ENCODE assay signal across 10 cellular contexts in genomic region chr18:77004555-77005380, GRCh38.
A peak's percentile ranks its signal among the peaks of the same experiment; 100 is the strongest.
DNase-seq lines count a peak whose midpoint lies in the region; FAIRE-seq and TF ChIP-seq lines count a peak whose summit lies in the region.
"Had no signal": no experiment of that assay in that cellular context is flagged by ENCODE, and none has a peak within 500 bp of the region (broad histone marks: within the 10 kb centered on the region; RNA-seq: fewer than 3 reads in every experiment).

No MANE protein-coding gene starts in this region.

- TF ChIP-seq CTCF in OCI-LY3 (IDR thresholded peaks at IDR 0.05; ENCODE audit: low read depth, low read length) (no peak), dorsolateral prefrontal cortex (IDR thresholded peaks at IDR 0.05 in 54 of 56, conservative IDR thresholded peaks at IDR 0.05 in 2 of 56; ENCODE audit: low read depth in 1 of 56, partially characterized antibody in 56 of 56) (no peak), stomach (IDR thresholded peaks at IDR 0.05) (no peak), D721Med (IDR thresholded peaks at IDR 0.05; ENCODE audit: insufficient read depth, missing control alignments) (no peak)

- peak overlapping the region; percentile 37 for H3K27ac Mint-ChIP-seq in activated CD4-positive, alpha-beta T cell treated with anti-CD3 and anti-CD28 coated beads, Interleukin-2, amount 10 ng/mL, durations not matched to agents 24 days and 14 days

- no peak for FAIRE-seq in D721Med (lab: Jason Lieb, UNC)
- FAIRE-seq: A549 had no signal

- 0 out of 2 replicates have a peak overlapping the region, but pooled peaks have one; percentile 18 for H3K9ac ChIP-seq in OCI-LY3 (ENCODE audit: low read length)

- H3K79me2 ChIP-seq in OCI-LY3 (ENCODE audit: low read length): no peaks in the 10 kb centered on the region

- no peak overlapping the region for H3K27ac ChIP-seq in OCI-LY3 (ENCODE audit: low read length)
- peak overlapping the region in 56 of 59 donors; percentile 0 to 99 (median 79) for H3K27ac ChIP-seq in dorsolateral prefrontal cortex
- peak overlapping the region in 3 of 5 donors; percentile 25 to 60 (median 50) for H3K27ac ChIP-seq in stomach
- H3K27ac ChIP-seq: A549 had no signal

- H3K4me3 Mint-ChIP-seq in activated CD4-positive, alpha-beta T cell treated with anti-CD3 and anti-CD28 coated beads, Interleukin-2, amount 10 ng/mL, durations not matched to agents 24 days and 14 days: peak overlapping the region; percentile 66

- no peak for TF ChIP-seq EP300 in stomach (IDR thresholded peaks at IDR 0.05)

- DNase-seq in activated CD4-positive, alpha-beta T cell treated with anti-CD3 and anti-CD28 coated beads, Interleukin-2, amount 10 ng/mL, durations not matched to agents 24 days and 14 days: peak; percentile 71
- no peak for DNase-seq in activated CD4-positive, alpha-beta T cell treated with anti-CD3 and anti-CD28 coated beads, Interleukin-2, amount 50 U/mL, for 48 hours
- DNase-seq in dorsolateral prefrontal cortex (peak in 4 of 10 donors; percentile 12 to 43 (median 34)), stomach (no peak), DMS153 treated with DMSO at 0.1 percent for 48 hours (lab: John Stamatoyannopoulos, UW; ENCODE audit: unreplicated experiment) (no peak), D721Med (ENCODE audit: insufficient read length, low spot score) (no peak), NCI-H1436 treated with DMSO at 0.1 percent for 48 hours (lab: John Stamatoyannopoulos, UW) (no peak)
- DNase-seq: activated CD4-positive, alpha-beta T cell treated with anti-CD3 and anti-CD28 coated beads for 48 hours had no signal

- H3K4me1 ChIP-seq in OCI-LY3 (ENCODE audit: low read length) (peaks cover 33% of the 10 kb centered on the region), stomach (peaks cover 0 to 26% (median 3%) of the 10 kb centered on the region in 4 donors)
- H3K4me1 ChIP-seq: A549 had no signal

- intact Hi-C loops in activated CD4-positive, alpha-beta T cell treated with anti-CD3 and anti-CD28 coated beads, Interleukin-2, amount 10 ng/mL, durations not matched to agents 24 days and 14 days (cut with micrococcal nuclease): loop anchor here (5.0 kb wide), 1 partner anchor 128 kb away; the partner anchor contains the start of gene MBP
- intact Hi-C loops in dorsolateral prefrontal cortex (cut with DNase I) (loop anchor here in 1 of 2 donors (5.0 kb wide), 2 partner anchors 208 to 648 kb away; no protein-coding TSS in a partner anchor), stomach (cut with DNase I; ENCODE audit: low total_unique reads) (loop anchor here (10.0 kb wide), 1 partner anchor 50 kb away; no protein-coding TSS in a partner anchor)

- WGBS in stomach, 5 donors: 65 to 82% (median 81%) methylated on average over 23 to 26 of the region's 26 CpGs

- peak overlapping the region; percentile 21 for H2AFZ ChIP-seq in OCI-LY3 (ENCODE audit: low read depth, low read length)

- H3K9me3 Mint-ChIP-seq in activated CD4-positive, alpha-beta T cell treated with anti-CD3 and anti-CD28 coated beads, Interleukin-2, amount 10 ng/mL, durations not matched to agents 24 days and 14 days: no peaks in the 10 kb centered on the region

- peaks cover 29% of the 10 kb centered on the region for H3K4me1 Mint-ChIP-seq in activated CD4-positive, alpha-beta T cell treated with anti-CD3 and anti-CD28 coated beads, Interleukin-2, amount 10 ng/mL, durations not matched to agents 24 days and 14 days

- H3K27me3 ChIP-seq in OCI-LY3 (ENCODE audit: low read depth, low read length) (peaks cover 14% of the 10 kb centered on the region), dorsolateral prefrontal cortex (no peaks in the 10 kb centered on the region), stomach (no peaks in the 10 kb centered on the region)

- peaks cover 12% of the 10 kb centered on the region for H4K20me1 ChIP-seq in OCI-LY3 (ENCODE audit: insufficient read depth, low read length)

- no peaks in the 10 kb centered on the region for H3K27me3 Mint-ChIP-seq in activated CD4-positive, alpha-beta T cell treated with anti-CD3 and anti-CD28 coated beads, Interleukin-2, amount 10 ng/mL, durations not matched to agents 24 days and 14 days

- peaks cover 11% of the 10 kb centered on the region for H3K36me3 Mint-ChIP-seq in activated CD4-positive, alpha-beta T cell treated with anti-CD3 and anti-CD28 coated beads, Interleukin-2, amount 10 ng/mL, durations not matched to agents 24 days and 14 days (ENCODE audit: low read depth)

- no peak for TF ChIP-seq POLR2A in stomach (IDR thresholded peaks at IDR 0.05)

- H3K36me3 ChIP-seq in OCI-LY3 (replicated peaks; ENCODE audit: low read depth, low read length) (no peaks in the 10 kb centered on the region), stomach (peaks cover 0 to 21% (median 14%) of the 10 kb centered on the region in 4 donors)

- H3K4me3 ChIP-seq in OCI-LY3 (ENCODE audit: low read length) (peak overlapping the region; percentile 69), dorsolateral prefrontal cortex (peak overlapping the region in 49 of 59 donors; percentile 0 to 84 (median 60)), stomach (no peak overlapping the region)
- H3K4me3 ChIP-seq: A549 had no signal

- peak overlapping the region; percentile 86 for H3K4me2 ChIP-seq in OCI-LY3 (ENCODE audit: low read length)
- H3K4me2 ChIP-seq: A549 had no signal

- H3K9me3 ChIP-seq in OCI-LY3 (ENCODE audit: insufficient read depth, low read length): no peaks in the 10 kb centered on the region
- H3K9me3 ChIP-seq in stomach: no peaks in the 10 kb centered on the region
- H3K9me3 ChIP-seq: A549 had no signal

Comparison
In these comparisons a context has a peak if more than half of its experiments do, and no peak if none do; other contexts are left out.
1. H3K4me3 ChIP-seq: peak in OCI-LY3 (single experiment) and dorsolateral prefrontal cortex (49 of 59); none in stomach (0 of 4).